In the genomic region with DNA sequence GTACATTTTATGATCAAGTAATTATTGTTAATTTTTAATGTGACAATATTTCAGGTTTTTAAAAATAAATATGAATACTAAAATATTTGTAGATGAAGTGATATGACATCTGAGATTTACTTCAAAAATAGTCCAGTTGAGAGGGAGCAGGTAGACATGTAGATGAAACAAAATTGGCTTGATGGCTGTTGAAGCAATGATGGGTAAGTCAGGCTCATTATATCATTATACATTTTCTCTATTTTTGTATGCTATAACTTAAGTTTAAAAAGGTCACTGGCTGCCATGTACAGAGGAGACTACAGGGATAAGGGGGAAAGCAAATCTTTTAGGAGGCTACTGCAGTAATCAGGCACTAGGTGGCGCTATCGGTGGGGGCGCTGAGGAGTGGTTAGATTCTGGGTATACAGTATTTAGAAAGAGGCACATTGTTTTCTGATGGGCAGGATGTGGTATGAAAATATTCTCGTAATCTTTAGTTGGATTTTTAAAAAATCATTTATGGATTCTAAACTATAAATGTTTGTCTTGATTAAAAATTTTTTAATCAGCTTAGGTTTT, we compare ENCODE assay signal across 8 cellular contexts.
DNase-seq lines count a peak whose midpoint lies in the region; ATAC-seq and TF ChIP-seq lines count a peak whose summit lies in the region.

No MANE protein-coding gene starts in this region.

- no peaks in the 10 kb centered on the region for H3K36me3 ChIP-seq in body of pancreas (replicated peaks in 1 of 2; ENCODE audit: insufficient read depth in 1 of 2, low read depth in 2 of 2)

- no peak overlapping the region for H3K4me3 ChIP-seq in body of pancreas

- ATAC-seq in HG02610 (IDR thresholded peaks at IDR 0.05; ENCODE audit: unreplicated experiment): peak; percentile 85
- peak; percentile 30 for ATAC-seq in body of pancreas

- intact Hi-C loops in body of pancreas (cut with DNase I): no loop called here

- no peak overlapping the region for H3K27ac ChIP-seq in body of pancreas

- no peaks in the 10 kb centered on the region for H3K27me3 ChIP-seq in body of pancreas

- no peak for TF ChIP-seq POLR2A in body of pancreas (IDR thresholded peaks at IDR 0.05)

- peaks cover 12% of the 10 kb centered on the region for H3K4me1 ChIP-seq in body of pancreas

- peak; percentile 55 for DNase-seq in NK-92 treated with Interleukin-12 subunit alpha and Interleukin-12 subunit beta, amount 100 ng/mL, for 24 hours (lab: John Stamatoyannopoulos, UW)
- DNase-seq in NK-92 (lab: John Stamatoyannopoulos, UW; ENCODE audit: unreplicated experiment): no peak
- DNase-seq in NCI-H128 (lab: John Stamatoyannopoulos, UW; ENCODE audit: unreplicated experiment): peak; percentile 16
- peak; percentile 5 for DNase-seq in T-helper 22 cell (ENCODE audit: low read depth)
- DNase-seq in body of pancreas: peak; percentile 31 to 56 (median 46)
- peak; percentile 23 for DNase-seq in kidney glomerular epithelial cell (lab: John Stamatoyannopoulos, UW)
- DNase-seq in stimulated activated CD4-positive, alpha-beta T cell treated with anti-CD3 and anti-CD28 coated beads, TNF-alpha, amount 100 ng/mL, for 4 hours (ENCODE audit: low read depth in 3 of 3): peak in 2 of 3 experiments; percentile 5 to 29

- WGBS in body of pancreas, 2 donors: 28 to 35% methylated on average over 4 of the region's 4 CpGs

- peak; percentile 22 to 73 (median 61) for TF ChIP-seq CTCF in body of pancreas (IDR thresholded peaks at IDR 0.05)

- no peaks in the 10 kb centered on the region for H3K9me3 ChIP-seq in body of pancreas
